1 cellular context compared by ENCODE assay signal in the genomic region with DNA sequence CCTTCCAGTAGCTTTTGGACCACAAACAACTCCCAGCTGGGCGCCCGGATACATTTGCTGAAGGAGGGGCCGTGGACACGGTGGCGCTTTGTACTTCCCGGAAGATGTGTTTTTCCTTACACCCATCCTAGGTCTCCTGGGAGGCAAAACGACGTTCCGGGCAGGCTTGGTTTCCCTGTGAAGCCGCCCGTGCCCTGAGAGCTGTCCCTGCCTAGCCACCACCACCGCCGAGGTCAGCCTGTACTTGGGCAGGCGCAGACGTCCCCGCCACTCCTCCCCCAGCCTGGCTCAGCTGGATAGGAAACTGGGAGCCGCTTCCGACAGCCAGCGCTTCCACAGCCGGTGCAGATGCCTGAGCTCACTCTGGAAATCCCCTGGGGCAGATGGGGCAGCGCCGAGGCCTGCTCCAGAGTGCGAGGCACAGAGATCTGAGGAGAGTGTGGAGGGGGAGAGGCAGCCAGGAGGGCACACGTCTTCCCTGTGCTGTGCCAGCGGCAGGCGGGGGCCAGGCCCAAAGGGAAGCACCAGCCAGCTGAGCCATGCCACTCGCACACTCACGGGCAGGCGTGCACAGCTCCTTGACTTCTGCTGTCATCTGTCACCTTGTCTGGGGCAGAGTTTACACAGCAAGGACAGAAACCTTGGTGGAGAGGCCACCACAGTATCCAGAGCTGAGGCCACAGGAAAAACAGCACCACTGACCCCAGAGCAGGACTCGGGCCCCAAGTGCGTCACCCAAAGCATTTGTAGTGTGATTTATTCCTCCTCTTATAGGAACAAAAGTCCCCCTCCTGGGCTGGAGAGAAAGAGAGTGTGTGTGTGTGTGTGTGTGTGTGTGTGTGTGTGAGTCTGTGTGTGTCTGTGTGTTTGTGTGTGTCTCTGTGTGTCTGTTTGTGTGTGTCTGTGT.
TF ChIP-seq lines count a peak whose summit lies in the region.

No MANE protein-coding gene starts in this region.

TF ChIP-seq in HepG2, 621 proteins besides CTCF, POLR2A, EP300 and RAD21 (continues in another document):
- no peak for TF ChIP-seq PHF8 (CRISPR knock-in tag; IDR thresholded peaks at IDR 0.05)
- no peak for TF ChIP-seq SMARCC2 (IDR thresholded peaks at IDR 0.05)
- TF ChIP-seq, protein P1, sequence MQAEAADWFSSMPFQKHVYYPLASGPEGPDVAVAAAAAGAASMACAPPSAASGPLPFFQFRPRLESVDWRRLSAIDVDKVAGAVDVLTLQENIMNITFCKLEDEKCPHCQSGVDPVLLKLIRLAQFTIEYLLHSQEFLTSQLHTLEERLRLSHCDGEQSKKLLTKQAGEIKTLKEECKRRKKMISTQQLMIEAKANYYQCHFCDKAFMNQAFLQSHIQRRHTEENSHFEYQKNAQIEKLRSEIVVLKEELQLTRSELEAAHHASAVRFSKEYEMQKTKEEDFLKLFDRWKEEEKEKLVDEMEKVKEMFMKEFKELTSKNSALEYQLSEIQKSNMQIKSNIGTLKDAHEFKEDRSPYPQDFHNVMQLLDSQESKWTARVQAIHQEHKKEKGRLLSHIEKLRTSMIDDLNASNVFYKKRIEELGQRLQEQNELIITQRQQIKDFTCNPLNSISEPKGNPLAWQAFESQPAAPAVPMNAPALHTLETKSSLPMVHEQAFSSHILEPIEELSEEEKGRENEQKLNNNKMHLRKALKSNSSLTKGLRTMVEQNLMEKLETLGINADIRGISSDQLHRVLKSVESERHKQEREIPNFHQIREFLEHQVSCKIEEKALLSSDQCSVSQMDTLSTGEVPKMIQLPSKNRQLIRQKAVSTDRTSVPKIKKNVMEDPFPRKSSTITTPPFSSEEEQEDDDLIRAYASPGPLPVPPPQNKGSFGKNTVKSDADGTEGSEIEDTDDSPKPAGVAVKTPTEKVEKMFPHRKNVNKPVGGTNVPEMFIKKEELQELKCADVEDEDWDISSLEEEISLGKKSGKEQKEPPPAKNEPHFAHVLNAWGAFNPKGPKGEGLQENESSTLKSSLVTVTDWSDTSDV (CRISPR knock-in tag; IDR thresholded peaks at IDR 0.05), result peak; percentile 45; the same call in 1 of the 2 replicates
- no peak for TF ChIP-seq CEBPB (IDR thresholded peaks at IDR 0.05; ENCODE audit: borderline replicate concordance, low read depth, low read length)
- no peak for TF ChIP-seq SMAD9 (CRISPR knock-in tag; IDR thresholded peaks at IDR 0.05)
- TF ChIP-seq ARNT (IDR thresholded peaks at IDR 0.05), result no peak
- TF ChIP-seq KLF15 (CRISPR knock-in tag; IDR thresholded peaks at IDR 0.05; ENCODE audit: borderline replicate concordance), result no peak
- TF ChIP-seq ZNF460 (CRISPR knock-in tag; IDR thresholded peaks at IDR 0.05; ENCODE audit: borderline replicate concordance), result no peak
- TF ChIP-seq ZNF160 (CRISPR knock-in tag; IDR thresholded peaks at IDR 0.05), result no peak
- no peak for TF ChIP-seq CAMTA2 (CRISPR knock-in tag; IDR thresholded peaks at IDR 0.05; ENCODE audit: borderline replicate concordance)
- no peak for TF ChIP-seq NPAS2 (CRISPR knock-in tag; IDR thresholded peaks at IDR 0.05; ENCODE audit: borderline replicate concordance)
- TF ChIP-seq, protein P2, sequence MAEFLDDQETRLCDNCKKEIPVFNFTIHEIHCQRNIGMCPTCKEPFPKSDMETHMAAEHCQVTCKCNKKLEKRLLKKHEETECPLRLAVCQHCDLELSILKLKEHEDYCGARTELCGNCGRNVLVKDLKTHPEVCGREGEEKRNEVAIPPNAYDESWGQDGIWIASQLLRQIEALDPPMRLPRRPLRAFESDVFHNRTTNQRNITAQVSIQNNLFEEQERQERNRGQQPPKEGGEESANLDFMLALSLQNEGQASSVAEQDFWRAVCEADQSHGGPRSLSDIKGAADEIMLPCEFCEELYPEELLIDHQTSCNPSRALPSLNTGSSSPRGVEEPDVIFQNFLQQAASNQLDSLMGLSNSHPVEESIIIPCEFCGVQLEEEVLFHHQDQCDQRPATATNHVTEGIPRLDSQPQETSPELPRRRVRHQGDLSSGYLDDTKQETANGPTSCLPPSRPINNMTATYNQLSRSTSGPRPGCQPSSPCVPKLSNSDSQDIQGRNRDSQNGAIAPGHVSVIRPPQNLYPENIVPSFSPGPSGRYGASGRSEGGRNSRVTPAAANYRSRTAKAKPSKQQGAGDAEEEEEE (CRISPR knock-in tag; IDR thresholded peaks at IDR 0.05; ENCODE audit: borderline replicate concordance), result peak; percentile 55; the same call in 1 of the 2 replicates
- TF ChIP-seq SKI (IDR thresholded peaks at IDR 0.05; ENCODE audit: partially characterized antibody), result peak; percentile 71
- TF ChIP-seq, protein P3, sequence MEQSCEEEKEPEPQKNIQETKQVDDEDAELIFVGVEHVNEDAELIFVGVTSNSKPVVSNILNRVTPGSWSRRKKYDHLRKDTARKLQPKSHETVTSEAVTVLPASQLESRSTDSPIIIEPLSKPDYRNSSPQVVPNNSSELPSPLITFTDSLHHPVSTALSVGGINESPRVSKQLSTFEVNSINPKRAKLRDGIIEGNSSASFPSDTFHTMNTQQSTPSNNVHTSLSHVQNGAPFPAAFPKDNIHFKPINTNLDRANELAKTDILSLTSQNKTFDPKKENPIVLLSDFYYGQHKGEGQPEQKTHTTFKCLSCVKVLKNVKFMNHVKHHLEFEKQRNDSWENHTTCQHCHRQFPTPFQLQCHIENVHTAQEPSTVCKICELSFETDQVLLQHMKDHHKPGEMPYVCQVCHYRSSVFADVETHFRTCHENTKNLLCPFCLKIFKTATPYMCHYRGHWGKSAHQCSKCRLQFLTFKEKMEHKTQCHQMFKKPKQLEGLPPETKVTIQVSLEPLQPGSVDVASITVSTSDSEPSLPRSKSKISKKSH (CRISPR knock-in tag; IDR thresholded peaks at IDR 0.05; ENCODE audit: borderline replicate concordance), result peak; percentile 88
- TF ChIP-seq, protein P4, sequence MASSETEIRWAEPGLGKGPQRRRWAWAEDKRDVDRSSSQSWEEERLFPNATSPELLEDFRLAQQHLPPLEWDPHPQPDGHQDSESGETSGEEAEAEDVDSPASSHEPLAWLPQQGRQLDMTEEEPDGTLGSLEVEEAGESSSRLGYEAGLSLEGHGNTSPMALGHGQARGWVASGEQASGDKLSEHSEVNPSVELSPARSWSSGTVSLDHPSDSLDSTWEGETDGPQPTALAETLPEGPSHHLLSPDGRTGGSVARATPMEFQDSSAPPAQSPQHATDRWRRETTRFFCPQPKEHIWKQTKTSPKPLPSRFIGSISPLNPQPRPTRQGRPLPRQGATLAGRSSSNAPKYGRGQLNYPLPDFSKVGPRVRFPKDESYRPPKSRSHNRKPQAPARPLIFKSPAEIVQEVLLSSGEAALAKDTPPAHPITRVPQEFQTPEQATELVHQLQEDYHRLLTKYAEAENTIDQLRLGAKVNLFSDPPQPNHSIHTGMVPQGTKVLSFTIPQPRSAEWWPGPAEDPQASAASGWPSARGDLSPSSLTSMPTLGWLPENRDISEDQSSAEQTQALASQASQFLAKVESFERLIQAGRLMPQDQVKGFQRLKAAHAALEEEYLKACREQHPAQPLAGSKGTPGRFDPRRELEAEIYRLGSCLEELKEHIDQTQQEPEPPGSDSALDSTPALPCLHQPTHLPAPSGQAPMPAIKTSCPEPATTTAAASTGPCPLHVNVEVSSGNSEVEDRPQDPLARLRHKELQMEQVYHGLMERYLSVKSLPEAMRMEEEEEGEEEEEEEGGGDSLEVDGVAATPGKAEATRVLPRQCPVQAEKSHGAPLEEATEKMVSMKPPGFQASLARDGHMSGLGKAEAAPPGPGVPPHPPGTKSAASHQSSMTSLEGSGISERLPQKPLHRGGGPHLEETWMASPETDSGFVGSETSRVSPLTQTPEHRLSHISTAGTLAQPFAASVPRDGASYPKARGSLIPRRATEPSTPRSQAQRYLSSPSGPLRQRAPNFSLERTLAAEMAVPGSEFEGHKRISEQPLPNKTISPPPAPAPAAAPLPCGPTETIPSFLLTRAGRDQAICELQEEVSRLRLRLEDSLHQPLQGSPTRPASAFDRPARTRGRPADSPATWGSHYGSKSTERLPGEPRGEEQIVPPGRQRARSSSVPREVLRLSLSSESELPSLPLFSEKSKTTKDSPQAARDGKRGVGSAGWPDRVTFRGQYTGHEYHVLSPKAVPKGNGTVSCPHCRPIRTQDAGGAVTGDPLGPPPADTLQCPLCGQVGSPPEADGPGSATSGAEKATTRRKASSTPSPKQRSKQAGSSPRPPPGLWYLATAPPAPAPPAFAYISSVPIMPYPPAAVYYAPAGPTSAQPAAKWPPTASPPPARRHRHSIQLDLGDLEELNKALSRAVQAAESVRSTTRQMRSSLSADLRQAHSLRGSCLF (CRISPR knock-in tag; IDR thresholded peaks at IDR 0.05; ENCODE audit: borderline replicate concordance), result no peak
- peak; percentile 52; the same call in 1 of the 2 replicates for TF ChIP-seq DMAP1 (CRISPR knock-in tag; IDR thresholded peaks at IDR 0.05)
- peak; percentile 68; the same call in 1 of the 2 replicates for TF ChIP-seq ERF (CRISPR knock-in tag; IDR thresholded peaks at IDR 0.05)
- no peak for TF ChIP-seq SNRNP70 (IDR thresholded peaks at IDR 0.05; ENCODE audit: low read depth, low read length)
- TF ChIP-seq, protein P5, sequence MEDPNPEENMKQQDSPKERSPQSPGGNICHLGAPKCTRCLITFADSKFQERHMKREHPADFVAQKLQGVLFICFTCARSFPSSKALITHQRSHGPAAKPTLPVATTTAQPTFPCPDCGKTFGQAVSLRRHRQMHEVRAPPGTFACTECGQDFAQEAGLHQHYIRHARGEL (CRISPR knock-in tag; IDR thresholded peaks at IDR 0.05), result no peak
- peak in 1 of 2 experiments; percentile 51; a peak in 1 of 4 replicates for TF ChIP-seq KLF16 (CRISPR knock-in tag; IDR thresholded peaks at IDR 0.05)
- TF ChIP-seq ZNF773 (CRISPR knock-in tag; IDR thresholded peaks at IDR 0.05; ENCODE audit: borderline replicate concordance), result 0 out of 2 replicates have a peak, but pooled peaks have one; percentile 67
- TF ChIP-seq, protein P6, sequence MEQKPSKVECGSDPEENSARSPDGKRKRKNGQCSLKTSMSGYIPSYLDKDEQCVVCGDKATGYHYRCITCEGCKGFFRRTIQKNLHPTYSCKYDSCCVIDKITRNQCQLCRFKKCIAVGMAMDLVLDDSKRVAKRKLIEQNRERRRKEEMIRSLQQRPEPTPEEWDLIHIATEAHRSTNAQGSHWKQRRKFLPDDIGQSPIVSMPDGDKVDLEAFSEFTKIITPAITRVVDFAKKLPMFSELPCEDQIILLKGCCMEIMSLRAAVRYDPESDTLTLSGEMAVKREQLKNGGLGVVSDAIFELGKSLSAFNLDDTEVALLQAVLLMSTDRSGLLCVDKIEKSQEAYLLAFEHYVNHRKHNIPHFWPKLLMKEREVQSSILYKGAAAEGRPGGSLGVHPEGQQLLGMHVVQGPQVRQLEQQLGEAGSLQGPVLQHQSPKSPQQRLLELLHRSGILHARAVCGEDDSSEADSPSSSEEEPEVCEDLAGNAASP (CRISPR knock-in tag; IDR thresholded peaks at IDR 0.05; ENCODE audit: borderline replicate concordance), result no peak
- no peak for TF ChIP-seq ZNF260 (CRISPR knock-in tag; IDR thresholded peaks at IDR 0.05; ENCODE audit: borderline replicate concordance, low read depth)
- no peak; the same call in 1 of the 2 replicates for TF ChIP-seq KLF6 (CRISPR knock-in tag; IDR thresholded peaks at IDR 0.05)
- no peak for TF ChIP-seq ZNF282 (IDR thresholded peaks at IDR 0.05; ENCODE audit: partially characterized antibody)
- peak; percentile 94 for TF ChIP-seq ESRRA (CRISPR knock-in tag; IDR thresholded peaks at IDR 0.05; ENCODE audit: low read depth)
- peak; percentile 45; the same call in 1 of the 2 replicates for TF ChIP-seq EED (CRISPR knock-in tag; IDR thresholded peaks at IDR 0.05)
- TF ChIP-seq, protein P7, sequence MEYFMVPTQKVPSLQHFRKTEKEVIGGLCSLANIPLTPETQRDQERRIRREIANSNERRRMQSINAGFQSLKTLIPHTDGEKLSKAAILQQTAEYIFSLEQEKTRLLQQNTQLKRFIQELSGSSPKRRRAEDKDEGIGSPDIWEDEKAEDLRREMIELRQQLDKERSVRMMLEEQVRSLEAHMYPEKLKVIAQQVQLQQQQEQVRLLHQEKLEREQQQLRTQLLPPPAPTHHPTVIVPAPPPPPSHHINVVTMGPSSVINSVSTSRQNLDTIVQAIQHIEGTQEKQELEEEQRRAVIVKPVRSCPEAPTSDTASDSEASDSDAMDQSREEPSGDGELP (IDR thresholded peaks at IDR 0.05; ENCODE audit: borderline replicate concordance, low read depth), result peak; percentile 93; the same call in 1 of the 2 replicates
- no peak for TF ChIP-seq REL (CRISPR knock-in tag; conservative IDR thresholded peaks at IDR 0.05)
- TF ChIP-seq ZNF101 (CRISPR knock-in tag; IDR thresholded peaks at IDR 0.05; ENCODE audit: borderline replicate concordance, low read depth), result no peak
- TF ChIP-seq ATF7-NPFF (CRISPR knock-in tag; IDR thresholded peaks at IDR 0.05; ENCODE audit: low read depth), result peak; percentile 78; the same call in 1 of the 2 replicates
- TF ChIP-seq SIN3A (IDR thresholded peaks at IDR 0.05; ENCODE audit: borderline replicate concordance, low read depth, low read length), result peak; percentile 67; the same call in 1 of the 2 replicates
- peak; percentile 18 for TF ChIP-seq XRCC5 (optimal IDR thresholded peaks at IDR 0.05; ENCODE audit: low read length)
- TF ChIP-seq HNRNPH1 (optimal IDR thresholded peaks at IDR 0.05; ENCODE audit: low read depth, low read length), result no peak
- TF ChIP-seq, protein P8, sequence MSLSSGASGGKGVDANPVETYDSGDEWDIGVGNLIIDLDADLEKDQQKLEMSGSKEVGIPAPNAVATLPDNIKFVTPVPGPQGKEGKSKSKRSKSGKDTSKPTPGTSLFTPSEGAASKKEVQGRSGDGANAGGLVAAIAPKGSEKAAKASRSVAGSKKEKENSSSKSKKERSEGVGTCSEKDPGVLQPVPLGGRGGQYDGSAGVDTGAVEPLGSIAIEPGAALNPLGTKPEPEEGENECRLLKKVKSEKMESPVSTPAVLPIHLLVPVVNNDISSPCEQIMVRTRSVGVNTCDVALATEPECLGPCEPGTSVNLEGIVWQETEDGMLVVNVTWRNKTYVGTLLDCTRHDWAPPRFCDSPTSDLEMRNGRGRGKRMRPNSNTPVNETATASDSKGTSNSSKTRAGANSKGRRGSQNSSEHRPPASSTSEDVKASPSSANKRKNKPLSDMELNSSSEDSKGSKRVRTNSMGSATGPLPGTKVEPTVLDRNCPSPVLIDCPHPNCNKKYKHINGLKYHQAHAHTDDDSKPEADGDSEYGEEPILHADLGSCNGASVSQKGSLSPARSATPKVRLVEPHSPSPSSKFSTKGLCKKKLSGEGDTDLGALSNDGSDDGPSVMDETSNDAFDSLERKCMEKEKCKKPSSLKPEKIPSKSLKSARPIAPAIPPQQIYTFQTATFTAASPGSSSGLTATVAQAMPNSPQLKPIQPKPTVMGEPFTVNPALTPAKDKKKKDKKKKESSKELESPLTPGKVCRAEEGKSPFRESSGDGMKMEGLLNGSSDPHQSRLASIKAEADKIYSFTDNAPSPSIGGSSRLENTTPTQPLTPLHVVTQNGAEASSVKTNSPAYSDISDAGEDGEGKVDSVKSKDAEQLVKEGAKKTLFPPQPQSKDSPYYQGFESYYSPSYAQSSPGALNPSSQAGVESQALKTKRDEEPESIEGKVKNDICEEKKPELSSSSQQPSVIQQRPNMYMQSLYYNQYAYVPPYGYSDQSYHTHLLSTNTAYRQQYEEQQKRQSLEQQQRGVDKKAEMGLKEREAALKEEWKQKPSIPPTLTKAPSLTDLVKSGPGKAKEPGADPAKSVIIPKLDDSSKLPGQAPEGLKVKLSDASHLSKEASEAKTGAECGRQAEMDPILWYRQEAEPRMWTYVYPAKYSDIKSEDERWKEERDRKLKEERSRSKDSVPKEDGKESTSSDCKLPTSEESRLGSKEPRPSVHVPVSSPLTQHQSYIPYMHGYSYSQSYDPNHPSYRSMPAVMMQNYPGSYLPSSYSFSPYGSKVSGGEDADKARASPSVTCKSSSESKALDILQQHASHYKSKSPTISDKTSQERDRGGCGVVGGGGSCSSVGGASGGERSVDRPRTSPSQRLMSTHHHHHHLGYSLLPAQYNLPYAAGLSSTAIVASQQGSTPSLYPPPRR (CRISPR knock-in tag; IDR thresholded peaks at IDR 0.05; ENCODE audit: borderline replicate concordance), result 0 out of 2 replicates have a peak, but pooled peaks have one; percentile 50
